14 cellular contexts compared by ENCODE assay signal in genomic region chrX:141341341-141341740, GRCh38.
DNase-seq lines count a peak whose midpoint lies in the region; ATAC-seq and TF ChIP-seq lines count a peak whose summit lies in the region.
"Had no signal": no experiment of that assay in that cellular context is flagged by ENCODE, and none has a peak within 500 bp of the region (broad histone marks: within the 10 kb centered on the region; RNA-seq: fewer than 3 reads in every experiment).

No MANE protein-coding gene starts in this region.

- no peak overlapping the region for H3K27ac Mint-ChIP-seq in activated T-helper 1 cell treated with anti-CD3 and anti-CD28 coated beads, Interleukin-12 subunit alpha, Interleukin-12 subunit beta, Interleukin-2, Interleukin-4 antibody, amounts not matched to agents 30 ng/mL and 10 ng/mL and 1 ng/mL, durations not matched to agents 14 hours and 24 hours and 36 hours
- H3K27ac Mint-ChIP-seq: activated CD4-positive, alpha-beta T cell treated with anti-CD3 and anti-CD28 coated beads, Interleukin-2, amount 10 ng/mL, durations not matched to agents 7 days and 5 days; activated T-helper 2 cell treated with anti-CD3 and anti-CD28 coated beads, Interferon-gamma antibody, Interleukin-2, Interleukin-4, amounts not matched to agents 10 μg/mL and 5 μg/mL and 100 μg/mL, durations not matched to agents 14 hours and 24 hours and 36 hours had no signal

- no peaks in the 10 kb centered on the region for H3K36me3 ChIP-seq in Peyer's patch

- no peaks in the 10 kb centered on the region for H3K36me3 Mint-ChIP-seq in activated T-helper 1 cell treated with anti-CD3 and anti-CD28 coated beads, Interleukin-12 subunit alpha, Interleukin-12 subunit beta, Interleukin-2, Interleukin-4 antibody, amounts not matched to agents 30 ng/mL and 10 ng/mL and 1 ng/mL, durations not matched to agents 14 hours and 24 hours and 36 hours (ENCODE audit: low read depth)

- intact Hi-C loops in activated T-helper 1 cell treated with anti-CD3 and anti-CD28 coated beads, Interleukin-12 subunit alpha, Interleukin-12 subunit beta, Interleukin-2, Interleukin-4 antibody, amounts not matched to agents 30 ng/mL and 10 ng/mL and 1 ng/mL, durations not matched to agents 14 hours and 24 hours and 36 hours (cut with micrococcal nuclease): no loop called here

- CTCF ChIA-PET in RWPE1 (lab: Yijun Ruan, JAX): no interaction called here

- no peaks in the 10 kb centered on the region for H3K4me1 Mint-ChIP-seq in activated T-helper 1 cell treated with anti-CD3 and anti-CD28 coated beads, Interleukin-12 subunit alpha, Interleukin-12 subunit beta, Interleukin-2, Interleukin-4 antibody, amounts not matched to agents 30 ng/mL and 10 ng/mL and 1 ng/mL, durations not matched to agents 14 hours and 24 hours and 36 hours (ENCODE audit: low read depth)
- H3K4me1 Mint-ChIP-seq: activated CD4-positive, alpha-beta T cell treated with anti-CD3 and anti-CD28 coated beads, Interleukin-2, amount 10 ng/mL, durations not matched to agents 7 days and 5 days had no signal

- POLR2A ChIA-PET in RWPE1 (lab: Yijun Ruan, JAX; ENCODE audit: low non-redundant PET): no interaction called here

- H3K27me3 ChIP-seq in Peyer's patch: no peaks in the 10 kb centered on the region

- H3K9me3 ChIP-seq in Peyer's patch: no peaks in the 10 kb centered on the region

- DNase-seq in EH (ENCODE audit: low read depth) (peak; percentile 72), RWPE1 (ENCODE audit: low spot score) (peak; percentile 40), fibroblast of peridontal ligament (ENCODE audit: extremely low read depth) (peak; percentile 86), pulmonary artery endothelial cell (ENCODE audit: low read depth, low spot score) (peak; percentile 80), Peyer's patch (no peak), AML-193 (lab: John Stamatoyannopoulos, UW) (no peak)
- no peak for DNase-seq in activated T-helper 1 cell treated with anti-CD3 and anti-CD28 coated beads, Interleukin-12 subunit alpha, Interleukin-12 subunit beta, Interleukin-2, Interleukin-4 antibody, amounts not matched to agents 30 ng/mL and 10 ng/mL and 1 ng/mL, durations not matched to agents 14 hours and 24 hours and 36 hours (ENCODE audit: low spot score)
- DNase-seq: activated CD4-positive, alpha-beta T cell treated with anti-CD3 and anti-CD28 coated beads, Interleukin-2, amount 10 ng/mL, durations not matched to agents 7 days and 5 days; hypothalamus; NCI-H1092 treated with DMSO at 0.1 percent for 48 hours had no signal

- H3K4me3 Mint-ChIP-seq in activated T-helper 1 cell treated with anti-CD3 and anti-CD28 coated beads, Interleukin-12 subunit alpha, Interleukin-12 subunit beta, Interleukin-2, Interleukin-4 antibody, amounts not matched to agents 30 ng/mL and 10 ng/mL and 1 ng/mL, durations not matched to agents 14 hours and 24 hours and 36 hours: no peak overlapping the region
- H3K4me3 Mint-ChIP-seq: activated CD4-positive, alpha-beta T cell treated with anti-CD3 and anti-CD28 coated beads, Interleukin-2, amount 10 ng/mL, durations not matched to agents 7 days and 5 days had no signal

- H3K4me3 ChIP-seq in Peyer's patch: no peak overlapping the region
- H3K4me3 ChIP-seq: skin epidermis had no signal

- no peak for ATAC-seq in HG02759 (IDR thresholded peaks at IDR 0.05; ENCODE audit: unreplicated experiment)

- H3K9me3 Mint-ChIP-seq in activated T-helper 1 cell treated with anti-CD3 and anti-CD28 coated beads, Interleukin-12 subunit alpha, Interleukin-12 subunit beta, Interleukin-2, Interleukin-4 antibody, amounts not matched to agents 30 ng/mL and 10 ng/mL and 1 ng/mL, durations not matched to agents 14 hours and 24 hours and 36 hours: no peaks in the 10 kb centered on the region
- H3K9me3 Mint-ChIP-seq: activated CD4-positive, alpha-beta T cell treated with anti-CD3 and anti-CD28 coated beads, Interleukin-2, amount 10 ng/mL, durations not matched to agents 7 days and 5 days; activated T-helper 2 cell treated with anti-CD3 and anti-CD28 coated beads, Interferon-gamma antibody, Interleukin-2, Interleukin-4, amounts not matched to agents 10 μg/mL and 5 μg/mL and 100 μg/mL, durations not matched to agents 14 hours and 24 hours and 36 hours had no signal

- no peak for TF ChIP-seq CTCF in RWPE1 (conservative IDR thresholded peaks at IDR 0.05; ENCODE audit: low read depth)
- TF ChIP-seq CTCF in Peyer's patch (IDR thresholded peaks at IDR 0.05): no peak

- H3K27ac ChIP-seq in RWPE1: no peak overlapping the region
- H3K27ac ChIP-seq in Peyer's patch: no peak overlapping the region
- H3K27ac ChIP-seq: HL-60, skin epidermis had no signal

- H3K27me3 Mint-ChIP-seq in activated T-helper 1 cell treated with anti-CD3 and anti-CD28 coated beads, Interleukin-12 subunit alpha, Interleukin-12 subunit beta, Interleukin-2, Interleukin-4 antibody, amounts not matched to agents 30 ng/mL and 10 ng/mL and 1 ng/mL, durations not matched to agents 14 hours and 24 hours and 36 hours (ENCODE audit: insufficient read depth): no peaks in the 10 kb centered on the region
- H3K27me3 Mint-ChIP-seq: activated CD4-positive, alpha-beta T cell treated with anti-CD3 and anti-CD28 coated beads, Interleukin-2, amount 10 ng/mL, durations not matched to agents 7 days and 5 days had no signal

- no peaks in the 10 kb centered on the region for H3K4me1 ChIP-seq in Peyer's patch

- TF ChIP-seq POLR2A in Peyer's patch (IDR thresholded peaks at IDR 0.05): no peak

Comparison
In these comparisons a context has a peak if more than half of its experiments do, and no peak if none do; other contexts are left out.
1. DNase-seq: peak in EH (single experiment), RWPE1 (single experiment), fibroblast of peridontal ligament (single experiment) and pulmonary artery endothelial cell (single experiment); none in activated T-helper 1 cell treated with anti-CD3 and anti-CD28 coated beads, Interleukin-12 subunit alpha, Interleukin-12 subunit beta, Interleukin-2, Interleukin-4 antibody, amounts not matched to agents 30 ng/mL and 10 ng/mL and 1 ng/mL, durations not matched to agents 14 hours and 24 hours and 36 hours (single experiment), Peyer's patch (0 of 3) and AML-193 (0 of 2).